1 cellular context compared by ENCODE assay signal in genomic region chr2:23699526-23699925, GRCh38.
TF ChIP-seq lines count a peak whose summit lies in the region.

No MANE protein-coding gene starts in this region.

TF ChIP-seq in SK-N-SH, 30 proteins besides CTCF, POLR2A, EP300 and RAD21 (continued from another document):
- TF ChIP-seq CHD2 (IDR thresholded peaks at IDR 0.05; ENCODE audit: low read length, partially characterized antibody), result no peak
